ENCODE assay signal across 8 cellular contexts in genomic region chr9:119289740-119290139, GRCh38.
DNase-seq lines count a peak whose midpoint lies in the region; ATAC-seq lines count a peak whose summit lies in the region.

No MANE protein-coding gene starts in this region.

- intact Hi-C loops in activated naive CD4-positive, alpha-beta T cell treated with anti-CD3 and anti-CD28 coated beads for 36 hours (cut with micrococcal nuclease): no loop called here

- H3K9me3 Mint-ChIP-seq in activated naive CD4-positive, alpha-beta T cell treated with anti-CD3 and anti-CD28 coated beads for 36 hours: no peaks in the 10 kb centered on the region

- H3K27ac Mint-ChIP-seq in activated naive CD4-positive, alpha-beta T cell treated with anti-CD3 and anti-CD28 coated beads for 36 hours: no peak overlapping the region

- no peak overlapping the region for H3K4me3 Mint-ChIP-seq in activated naive CD4-positive, alpha-beta T cell treated with anti-CD3 and anti-CD28 coated beads for 36 hours

- H3K4me1 Mint-ChIP-seq in activated naive CD4-positive, alpha-beta T cell treated with anti-CD3 and anti-CD28 coated beads for 36 hours (ENCODE audit: low read depth): no peaks in the 10 kb centered on the region

- peak; percentile 24 for DNase-seq in activated naive CD4-positive, alpha-beta T cell treated with anti-CD3 and anti-CD28 coated beads for 36 hours
- DNase-seq in activated naive CD4-positive, alpha-beta T cell treated with Interleukin-2 at 50 U/mL for 16 hours: no peak
- DNase-seq in M059J (ENCODE audit: low read depth) (peak; percentile 49), SW480 (ENCODE audit: low spot score) (peak; percentile 48), glomerular endothelial cell (ENCODE audit: extremely low read depth, low read depth, low spot score) (peak; percentile 39), retina (peak; percentile 57)

- H3K27me3 Mint-ChIP-seq in activated naive CD4-positive, alpha-beta T cell treated with anti-CD3 and anti-CD28 coated beads for 36 hours (ENCODE audit: low read depth): peaks cover 9% of the 10 kb centered on the region

- CTCF ChIA-PET in activated naive CD4-positive, alpha-beta T cell treated with anti-CD3 and anti-CD28 coated beads for 36 hours (lab: Charles Lee): no interaction called here

- no peaks in the 10 kb centered on the region for H3K36me3 Mint-ChIP-seq in activated naive CD4-positive, alpha-beta T cell treated with anti-CD3 and anti-CD28 coated beads for 36 hours (ENCODE audit: low read depth)

- ATAC-seq in GM21786 (IDR thresholded peaks at IDR 0.05; ENCODE audit: unreplicated experiment) (peak; percentile 74), GM19397 (IDR thresholded peaks at IDR 0.05; ENCODE audit: unreplicated experiment) (no peak)
